In the genomic region with DNA sequence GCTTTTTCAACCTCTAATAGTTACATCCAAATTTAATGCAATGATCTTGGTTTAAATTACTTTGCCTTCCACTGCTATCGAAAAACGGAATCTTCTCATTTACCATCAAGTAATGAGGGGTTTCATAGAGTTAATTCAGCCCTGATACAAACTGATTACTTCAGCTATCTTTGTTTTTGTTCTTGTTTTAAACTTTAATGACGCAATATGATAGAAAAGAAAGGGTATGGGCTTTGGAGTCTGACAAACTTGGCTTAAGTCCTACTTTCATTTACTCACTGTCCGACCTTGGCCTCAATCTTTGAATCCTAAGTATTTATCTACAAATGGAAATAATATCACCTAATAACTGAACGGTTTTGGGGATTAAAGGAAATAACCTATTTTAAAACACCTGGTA, we compare ENCODE assay signal across 12 cellular contexts. TPM values are rescaled to one million over a fixed set of nuclear protein-coding genes. Genes with fewer than 3 reads are reported as not detected.
A peak's percentile ranks its signal among the peaks of the same experiment; 100 is the strongest.
DNase-seq lines count a peak whose midpoint lies in the region; ATAC-seq and TF ChIP-seq lines count a peak whose summit lies in the region.
"Had no signal": no experiment of that assay in that cellular context is flagged by ENCODE, and none has a peak within 500 bp of the region (broad histone marks: within the 10 kb centered on the region; RNA-seq: fewer than 3 reads in every experiment).

No MANE protein-coding gene starts in this region.

- peak overlapping the region; percentile 6 for H3K4me2 ChIP-seq in mammary epithelial cell (ENCODE audit: insufficient read depth, low read depth, low read length)

- H4K20me1 ChIP-seq in mammary epithelial cell (ENCODE audit: insufficient read depth, low read length): no peaks in the 10 kb centered on the region

- peaks cover 31% of the 10 kb centered on the region for H3K4me1 Mint-ChIP-seq in memory B cell
- H3K4me1 Mint-ChIP-seq: nephron progenitor cell had no signal

- intact Hi-C loops in mammary epithelial cell (cut with micrococcal nuclease): no loop called here

- in situ Hi-C loops in mammary epithelial cell (cut with MboI; ENCODE audit: low sequenced_read_pairs in 2 of 2): no loop called here

- H3K79me2 ChIP-seq in mammary epithelial cell (ENCODE audit: insufficient read depth, low read length): peaks cover 62% of the 10 kb centered on the region

- CTCF ChIA-PET in mammary epithelial cell (lab: Charles Lee; ENCODE audit: low non-redundant PET): no interaction called here

- TSS peak; percentile 9 for BruUV-seq in mammary epithelial cell (replicated peaks; lab: Mats Ljungman, UMichigan)

- 73% methylated on average over 5 of the region's 5 CpGs for WGBS in mammary epithelial cell (ENCODE audit: low coverage, missing lambda C conversion rate)
- WGBS in tibial nerve, 2 donors: 37 to 47% methylated on average over 5 of the region's 5 CpGs

- H3K9ac ChIP-seq in mammary epithelial cell (ENCODE audit: insufficient read depth, low read length): no peak overlapping the region

- no peak for TF ChIP-seq EP300 in tibial nerve (IDR thresholded peaks at IDR 0.05)

- peak; percentile 15 for DNase-seq in NAMALWA (ENCODE audit: low spot score)
- no peak for DNase-seq in mammary epithelial cell
- DNase-seq in memory B cell (ENCODE audit: low spot score in 2 of 2): no peak
- DNase-seq in tibial nerve (ENCODE audit: low spot score in 2 of 2): no peak
- DNase-seq in DMS 273 treated with DMSO at 0.1 percent for 48 hours (lab: John Stamatoyannopoulos, UW): no peak
- no peak for DNase-seq in NCI-H2107 (lab: John Stamatoyannopoulos, UW)
- DNase-seq: activated CD4-positive, alpha-beta memory T cell treated with anti-CD3 and anti-CD28 coated beads, Interleukin-2, amount 10 ng/mL, durations not matched to agents 7 days and 5 days; activated naive CD4-positive, alpha-beta T cell treated with anti-CD3 and anti-CD28 coated beads for 36 hours; nephron progenitor cell; stimulated activated CD4-positive, alpha-beta T cell treated with anti-CD3 and anti-CD28 coated beads, Interleukin-2, amount 100 ng/mL, for 24 hours; stimulated activated naive CD8-positive, alpha-beta T cell treated with anti-CD3 and anti-CD28 coated beads, Interleukin-15, amount 100 ng/mL, for 72 hours had no signal

- ATAC-seq in memory B cell (ENCODE audit: low read depth) (peak; percentile 46), GM19035 (IDR thresholded peaks at IDR 0.05; ENCODE audit: unreplicated experiment) (no peak)
- ATAC-seq: stimulated activated naive CD8-positive, alpha-beta T cell treated with anti-CD3 and anti-CD28 coated beads, Interleukin-15, amount 100 ng/mL, for 72 hours had no signal

- H3K4me3 ChIP-seq in mammary epithelial cell (replicated peaks in 1 of 3; ENCODE audit: insufficient read depth in 1 of 3, low read depth in 2 of 3, low read length in 3 of 3) (no peak overlapping the region), tibial nerve (no peak overlapping the region)

- peak overlapping the region; percentile 96 for H3K27ac ChIP-seq in mammary epithelial cell (ENCODE audit: insufficient read depth, low read depth, low read length)
- H3K27ac ChIP-seq in tibial nerve: peak overlapping the region in 3 of 4 donors; percentile 17 to 85 (median 76)

- H3K36me3 ChIP-seq in mammary epithelial cell (ENCODE audit: insufficient read depth, low read length): peaks cover 5% of the 10 kb centered on the region
- H3K36me3 ChIP-seq in tibial nerve: peaks cover 0 to under 1% (median 0%) of the 10 kb centered on the region in 3 donors

- TF ChIP-seq CTCF in mammary epithelial cell (conservative IDR thresholded peaks at IDR 0.05 in 1 of 2, IDR thresholded peaks at IDR 0.05 in 1 of 2; ENCODE audit: extremely low read depth in 1 of 2, insufficient read depth in 1 of 2, low read depth in 1 of 2, low read length in 2 of 2) (no peak), tibial nerve (IDR thresholded peaks at IDR 0.05) (no peak)

- H3K4me1 ChIP-seq in mammary epithelial cell (ENCODE audit: insufficient read depth, low read length) (peaks cover 8% of the 10 kb centered on the region), tibial nerve (peaks cover 0 to 55% (median 20%) of the 10 kb centered on the region in 4 donors)

- TF ChIP-seq POLR2A in tibial nerve (IDR thresholded peaks at IDR 0.05): no peak

- H3K4me3 Mint-ChIP-seq in memory B cell: peak overlapping the region; percentile 72
- H3K4me3 Mint-ChIP-seq: activated CD4-positive, alpha-beta memory T cell treated with anti-CD3 and anti-CD28 coated beads, Interleukin-2, amount 10 ng/mL, durations not matched to agents 7 days and 5 days; activated naive CD4-positive, alpha-beta T cell treated with anti-CD3 and anti-CD28 coated beads for 36 hours; nephron progenitor cell; stimulated activated naive CD8-positive, alpha-beta T cell treated with anti-CD3 and anti-CD28 coated beads, Interleukin-15, amount 100 ng/mL, for 72 hours had no signal

- no peaks in the 10 kb centered on the region for H3K27me3 Mint-ChIP-seq in memory B cell
- H3K27me3 Mint-ChIP-seq: activated CD4-positive, alpha-beta memory T cell treated with anti-CD3 and anti-CD28 coated beads, Interleukin-2, amount 10 ng/mL, durations not matched to agents 7 days and 5 days; stimulated activated naive CD8-positive, alpha-beta T cell treated with anti-CD3 and anti-CD28 coated beads, Interleukin-15, amount 100 ng/mL, for 72 hours had no signal

- peak overlapping the region; percentile 95 for H3K27ac Mint-ChIP-seq in memory B cell
- H3K27ac Mint-ChIP-seq: activated CD4-positive, alpha-beta memory T cell treated with anti-CD3 and anti-CD28 coated beads, Interleukin-2, amount 10 ng/mL, durations not matched to agents 7 days and 5 days; activated naive CD4-positive, alpha-beta T cell treated with anti-CD3 and anti-CD28 coated beads for 36 hours; nephron progenitor cell; stimulated activated naive CD8-positive, alpha-beta T cell treated with anti-CD3 and anti-CD28 coated beads, Interleukin-15, amount 100 ng/mL, for 72 hours had no signal

- dilution Hi-C loops in mammary epithelial cell (cut with HindIII; ENCODE audit: low sequenced_read_pairs): no loop called here

- no peaks in the 10 kb centered on the region for H3K9me3 ChIP-seq in mammary epithelial cell (replicated peaks; ENCODE audit: insufficient read depth, low read length)
- H3K9me3 ChIP-seq in tibial nerve: no peaks in the 10 kb centered on the region

- H3K27me3 ChIP-seq in mammary epithelial cell (ENCODE audit: insufficient read depth, low read length) (no peaks in the 10 kb centered on the region), tibial nerve (no peaks in the 10 kb centered on the region)

- H3K36me3 Mint-ChIP-seq in memory B cell: peaks cover 17% of the 10 kb centered on the region

- H3K9me3 Mint-ChIP-seq in memory B cell: no peaks in the 10 kb centered on the region
- H3K9me3 Mint-ChIP-seq: activated CD4-positive, alpha-beta memory T cell treated with anti-CD3 and anti-CD28 coated beads, Interleukin-2, amount 10 ng/mL, durations not matched to agents 7 days and 5 days; activated naive CD4-positive, alpha-beta T cell treated with anti-CD3 and anti-CD28 coated beads for 36 hours; nephron progenitor cell; stimulated activated naive CD8-positive, alpha-beta T cell treated with anti-CD3 and anti-CD28 coated beads, Interleukin-15, amount 100 ng/mL, for 72 hours had no signal

- H2AFZ ChIP-seq in mammary epithelial cell (ENCODE audit: low read depth, low read length): no peak overlapping the region

RNA-seq across cellular contexts. Expression of gene ADAM17, which starts 16.1 kb away (rescaled TPM):
- 10 to 100 TPM; 39.5 to 74.3 TPM for total RNA-seq in mammary epithelial cell
- polyA plus RNA-seq in mammary epithelial cell: 12.8 TPM
- 6.2 TPM for polyA minus RNA-seq in mammary epithelial cell
- total RNA-seq in tibial nerve: 10 to 100 TPM; 30.6 to 50.9 (median 42.6) TPM
